In genomic region chr5:128424672-128425071, GRCh38 we compare ENCODE assay signal across 15 cellular contexts.
DNase-seq lines count a peak whose midpoint lies in the region; ATAC-seq and TF ChIP-seq lines count a peak whose summit lies in the region.
"Had no signal": no experiment of that assay in that cellular context is flagged by ENCODE, and none has a peak within 500 bp of the region (broad histone marks: within the 10 kb centered on the region; RNA-seq: fewer than 3 reads in every experiment).

No MANE protein-coding gene starts in this region.

- H3K36me3 ChIP-seq in HEK293 (ENCODE audit: control insufficient read depth in 2 of 2, insufficient read depth in 1 of 2, low read length in 2 of 2) (peaks cover 0 to 10% of the 10 kb centered on the region in 2 experiments; a peak in 1 of 3 replicates), SK-N-MC (ENCODE audit: insufficient read depth, low read length) (no peaks in the 10 kb centered on the region), gastroesophageal sphincter (no peaks in the 10 kb centered on the region)

- no peak for ATAC-seq in gastroesophageal sphincter
- ATAC-seq: Panc1 had no signal

- no peak overlapping the region for H3K4me3 ChIP-seq in HEK293 (ENCODE audit: low read depth, low read length)
- H3K4me3 ChIP-seq in SK-N-MC = no peak overlapping the region
- no peak overlapping the region for H3K4me3 ChIP-seq in fibroblast of pulmonary artery (replicated peaks; ENCODE audit: low read depth, low read length)
- H3K4me3 ChIP-seq in gastroesophageal sphincter = no peak overlapping the region

- H3K4me1 ChIP-seq in HEK293 (ENCODE audit: control insufficient read depth, insufficient read depth, low read length) = peaks cover 3% of the 10 kb centered on the region; the same call in 1 of the 2 replicates
- peaks cover 0 to 7% (median 0%) of the 10 kb centered on the region in 3 donors for H3K4me1 ChIP-seq in gastroesophageal sphincter

- POLR2A ChIA-PET in HEK293 (lab: Yijun Ruan, JAX) = no interaction called here

- H3K27me3 ChIP-seq in gastroesophageal sphincter = no peaks in the 10 kb centered on the region

- CTCF ChIA-PET in HEK293 (lab: Yijun Ruan, JAX) = interaction anchor here (0.6 kb wide), 2 partner anchors 42 to 406 kb away, joined by 3 to 4 read pairs; no protein-coding TSS in a partner anchor

- no peak for TF ChIP-seq CTCF in HEK293 (tag by site-specific recombination; IDR thresholded peaks at IDR 0.05)
- TF ChIP-seq CTCF in fibroblast of pulmonary artery (IDR thresholded peaks at IDR 0.05; ENCODE audit: low read length, missing control alignments) = no peak
- TF ChIP-seq CTCF in osteocyte (IDR thresholded peaks at IDR 0.05) = no peak
- no peak for TF ChIP-seq CTCF in gastroesophageal sphincter (IDR thresholded peaks at IDR 0.05)

- peaks cover 29% of the 10 kb centered on the region for H3K36me3 Mint-ChIP-seq in osteocyte (ENCODE audit: unreplicated experiment)
- no peaks in the 10 kb centered on the region for H3K36me3 Mint-ChIP-seq in activated T-helper 2 cell treated with anti-CD3 and anti-CD28 coated beads, Interferon-gamma antibody, Interleukin-2, Interleukin-4, amounts not matched to agents 10 μg/mL and 5 μg/mL and 100 μg/mL, durations not matched to agents 14 hours and 24 hours and 36 hours (ENCODE audit: low read depth)

- intact Hi-C loops in activated T-helper 2 cell treated with anti-CD3 and anti-CD28 coated beads, Interferon-gamma antibody, Interleukin-2, Interleukin-4, amounts not matched to agents 10 μg/mL and 5 μg/mL and 100 μg/mL, durations not matched to agents 14 hours and 24 hours and 36 hours (cut with micrococcal nuclease) = no loop called here

- H3K4me3 Mint-ChIP-seq in osteocyte (ENCODE audit: unreplicated experiment) = no peak overlapping the region
- H3K4me3 Mint-ChIP-seq in activated T-helper 2 cell treated with anti-CD3 and anti-CD28 coated beads, Interferon-gamma antibody, Interleukin-2, Interleukin-4, amounts not matched to agents 10 μg/mL and 5 μg/mL and 100 μg/mL, durations not matched to agents 14 hours and 24 hours and 36 hours (ENCODE audit: low read depth) = no peak overlapping the region
- H3K4me3 Mint-ChIP-seq: CD14-positive monocyte had no signal

- H3K27ac ChIP-seq in HEK293 (ENCODE audit: extremely low read depth, low read depth, low read length) = no peak overlapping the region
- 0 out of 2 replicates have a peak overlapping the region, but pooled peaks have one; percentile 23 for H3K27ac ChIP-seq in SK-N-MC
- no peak overlapping the region for H3K27ac ChIP-seq in gastroesophageal sphincter

- 37 to 50% methylated on average over 1 of the region's 1 CpG for WGBS in gastroesophageal sphincter (ENCODE audit: low coverage in 1 of 2), 2 donors

- DNase-seq in SK-N-MC (ENCODE audit: low read depth, low spot score) (no peak), fibroblast of pulmonary artery (ENCODE audit: low read depth) (peak; percentile 28), osteocyte (ENCODE audit: extremely low spot score, unreplicated experiment) (no peak)
- DNase-seq in activated CD8-positive, alpha-beta memory T cell treated with anti-CD3 and anti-CD28 coated beads, Interleukin-2, amount 50 U/mL, for 4 hours = no peak
- no peak for DNase-seq in activated T-helper 2 cell treated with anti-CD3 and anti-CD28 coated beads, Interferon-gamma antibody, Interleukin-2, Interleukin-4, amounts not matched to agents 10 μg/mL and 5 μg/mL and 100 μg/mL, durations not matched to agents 14 hours and 24 hours and 36 hours (ENCODE audit: low spot score)
- DNase-seq: ACHN, AML-193, DMS53, H7, NCI-H1930, NCI-H510A had no signal

- no peak for TF ChIP-seq POLR2A in gastroesophageal sphincter (IDR thresholded peaks at IDR 0.05)

- no peaks in the 10 kb centered on the region for H3K27me3 Mint-ChIP-seq in osteocyte (ENCODE audit: unreplicated experiment)
- no peaks in the 10 kb centered on the region for H3K27me3 Mint-ChIP-seq in activated T-helper 2 cell treated with anti-CD3 and anti-CD28 coated beads, Interferon-gamma antibody, Interleukin-2, Interleukin-4, amounts not matched to agents 10 μg/mL and 5 μg/mL and 100 μg/mL, durations not matched to agents 14 hours and 24 hours and 36 hours (ENCODE audit: low read depth)

- TF ChIP-seq EP300 in gastroesophageal sphincter (IDR thresholded peaks at IDR 0.05) = no peak

- H3K27ac Mint-ChIP-seq in osteocyte (ENCODE audit: unreplicated experiment) = peak overlapping the region; percentile 86
- no peak overlapping the region for H3K27ac Mint-ChIP-seq in activated T-helper 2 cell treated with anti-CD3 and anti-CD28 coated beads, Interferon-gamma antibody, Interleukin-2, Interleukin-4, amounts not matched to agents 10 μg/mL and 5 μg/mL and 100 μg/mL, durations not matched to agents 14 hours and 24 hours and 36 hours
- H3K27ac Mint-ChIP-seq: CD14-positive monocyte had no signal

- H3K9ac ChIP-seq in SK-N-MC (ENCODE audit: insufficient read length) = no peak overlapping the region

- peaks cover 34% of the 10 kb centered on the region for H3K4me1 Mint-ChIP-seq in osteocyte (ENCODE audit: unreplicated experiment)
- H3K4me1 Mint-ChIP-seq in activated T-helper 2 cell treated with anti-CD3 and anti-CD28 coated beads, Interferon-gamma antibody, Interleukin-2, Interleukin-4, amounts not matched to agents 10 μg/mL and 5 μg/mL and 100 μg/mL, durations not matched to agents 14 hours and 24 hours and 36 hours (ENCODE audit: low read depth) = no peaks in the 10 kb centered on the region
- H3K4me1 Mint-ChIP-seq: CD14-positive monocyte had no signal

- H3K9me3 ChIP-seq in HEK293 (ENCODE audit: control insufficient read depth, insufficient read depth, low read depth, low read length) (no peaks in the 10 kb centered on the region), SK-N-MC (ENCODE audit: low read depth, low read length) (no peaks in the 10 kb centered on the region; the same call in 1 of the 2 replicates), gastroesophageal sphincter (no peaks in the 10 kb centered on the region)

- H3K9me3 Mint-ChIP-seq in osteocyte (ENCODE audit: unreplicated experiment) = no peaks in the 10 kb centered on the region
- no peaks in the 10 kb centered on the region for H3K9me3 Mint-ChIP-seq in activated T-helper 2 cell treated with anti-CD3 and anti-CD28 coated beads, Interferon-gamma antibody, Interleukin-2, Interleukin-4, amounts not matched to agents 10 μg/mL and 5 μg/mL and 100 μg/mL, durations not matched to agents 14 hours and 24 hours and 36 hours

TF ChIP-seq in HEK293, 187 proteins besides CTCF, POLR2A, EP300 and RAD21:
- no peak for TF ChIP-seq ZNF514 (tag by site-specific recombination; IDR thresholded peaks at IDR 0.05)
- TF ChIP-seq, protein P1, sequence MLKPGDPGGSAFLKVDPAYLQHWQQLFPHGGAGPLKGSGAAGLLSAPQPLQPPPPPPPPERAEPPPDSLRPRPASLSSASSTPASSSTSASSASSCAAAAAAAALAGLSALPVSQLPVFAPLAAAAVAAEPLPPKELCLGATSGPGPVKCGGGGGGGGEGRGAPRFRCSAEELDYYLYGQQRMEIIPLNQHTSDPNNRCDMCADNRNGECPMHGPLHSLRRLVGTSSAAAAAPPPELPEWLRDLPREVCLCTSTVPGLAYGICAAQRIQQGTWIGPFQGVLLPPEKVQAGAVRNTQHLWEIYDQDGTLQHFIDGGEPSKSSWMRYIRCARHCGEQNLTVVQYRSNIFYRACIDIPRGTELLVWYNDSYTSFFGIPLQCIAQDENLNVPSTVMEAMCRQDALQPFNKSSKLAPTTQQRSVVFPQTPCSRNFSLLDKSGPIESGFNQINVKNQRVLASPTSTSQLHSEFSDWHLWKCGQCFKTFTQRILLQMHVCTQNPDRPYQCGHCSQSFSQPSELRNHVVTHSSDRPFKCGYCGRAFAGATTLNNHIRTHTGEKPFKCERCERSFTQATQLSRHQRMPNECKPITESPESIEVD (tag by site-specific recombination; IDR thresholded peaks at IDR 0.05) = 0 out of 2 replicates have a peak, but pooled peaks have one; percentile 16
- no peak for TF ChIP-seq ZNF747 (tag by site-specific recombination; IDR thresholded peaks at IDR 0.05)
- TF ChIP-seq ZNF701 (tag by site-specific recombination; IDR thresholded peaks at IDR 0.05) = no peak
